ENCODE assay signal across 8 cellular contexts in the genomic region with DNA sequence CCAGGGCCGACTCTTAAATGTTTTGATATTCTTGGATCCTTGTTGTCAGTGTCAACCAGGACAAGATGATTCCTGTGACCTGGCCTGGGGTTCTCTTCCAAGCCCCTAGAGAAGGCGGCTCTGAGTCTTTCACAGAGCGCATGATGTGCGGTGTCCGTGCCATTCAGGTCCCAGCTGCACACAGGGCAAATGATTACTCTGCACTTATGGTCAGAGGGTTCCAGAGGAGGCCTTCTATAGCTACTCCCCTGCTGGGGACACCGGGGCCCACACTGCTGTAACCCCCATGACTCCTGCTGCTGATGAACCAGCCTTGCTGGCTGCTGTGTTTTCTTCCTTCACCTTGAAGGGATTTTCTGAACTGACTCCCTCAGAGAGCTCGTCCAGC. TPM values are rescaled to one million over a fixed set of nuclear protein-coding genes. Genes with fewer than 3 reads are reported as not detected.
A peak's percentile ranks its signal among the peaks of the same experiment; 100 is the strongest.
DNase-seq lines count a peak whose midpoint lies in the region; ATAC-seq, FAIRE-seq and TF ChIP-seq lines count a peak whose summit lies in the region.

No MANE protein-coding gene starts in this region.

- H3K4me1 ChIP-seq in GM23248 (ENCODE audit: insufficient read depth) = no peaks in the 10 kb centered on the region
- peaks cover 0 to 46% (median 0%) of the 10 kb centered on the region in 4 donors for H3K4me1 ChIP-seq in Peyer's patch
- peaks cover 62% of the 10 kb centered on the region for H3K4me1 ChIP-seq in foreskin keratinocyte
- peaks cover 3% of the 10 kb centered on the region for H3K4me1 ChIP-seq in prostate gland (replicated peaks)
- H3K4me1 ChIP-seq in Karpas-422 (ENCODE audit: low read length) = no peaks in the 10 kb centered on the region

- no peaks in the 10 kb centered on the region for H3K36me3 ChIP-seq in GM23248 (ENCODE audit: low read depth)
- no peaks in the 10 kb centered on the region for H3K36me3 ChIP-seq in Peyer's patch
- no peaks in the 10 kb centered on the region for H3K36me3 ChIP-seq in prostate gland
- H3K36me3 ChIP-seq in Karpas-422 (ENCODE audit: insufficient read depth, low read length) = no peaks in the 10 kb centered on the region

- intact Hi-C loops in prostate gland (cut with DNase I) = loop anchor here (5.0 to 10.0 kb wide), 2 partner anchors 41 to 74 kb away; no protein-coding TSS in a partner anchor

- no peak for FAIRE-seq in GM12891 (lab: Jason Lieb, UNC)

- H3K9me2 ChIP-seq in GM23248 (ENCODE audit: insufficient read depth) = no peaks in the 10 kb centered on the region
- no peaks in the 10 kb centered on the region for H3K9me2 ChIP-seq in Karpas-422 (replicated peaks; ENCODE audit: insufficient read depth, low read length)

- no peaks in the 10 kb centered on the region for H3K9me3 ChIP-seq in GM23248 (ENCODE audit: low read depth)
- H3K9me3 ChIP-seq in Peyer's patch = no peaks in the 10 kb centered on the region
- H3K9me3 ChIP-seq in prostate gland = no peaks in the 10 kb centered on the region
- no peaks in the 10 kb centered on the region for H3K9me3 ChIP-seq in Karpas-422 (ENCODE audit: low read length)

- 69 to 70% methylated on average over 7 of the region's 7 CpGs for WGBS in GM23248 (ENCODE audit: low coverage in 1 of 2, low lambda C conversion rate in 2 of 2, missing lambda C conversion rate in 2 of 2), 2 experiments
- 45% methylated on average over 7 of the region's 7 CpGs for WGBS in prostate gland

- ATAC-seq in foreskin keratinocyte (no peak), HG03135 (IDR thresholded peaks at IDR 0.05; ENCODE audit: unreplicated experiment) (no peak)

- H3K27ac ChIP-seq in GM23248 = no peak overlapping the region
- peak overlapping the region in 3 of 4 donors; percentile 72 to 90 (median 83) for H3K27ac ChIP-seq in Peyer's patch
- peak overlapping the region; percentile 93 for H3K27ac ChIP-seq in foreskin keratinocyte
- H3K27ac ChIP-seq in prostate gland = peak overlapping the region in 1 of 2 donors; percentile 87
- H3K27ac ChIP-seq in Karpas-422 (ENCODE audit: low read length) = no peak overlapping the region

- no peak for TF ChIP-seq POLR2A in Peyer's patch (IDR thresholded peaks at IDR 0.05)
- TF ChIP-seq POLR2A in prostate gland (IDR thresholded peaks at IDR 0.05) = no peak
- TF ChIP-seq POLR2A in GM12891 (IDR thresholded peaks at IDR 0.05; ENCODE audit: low read depth, low read length) = no peak

- TF ChIP-seq CTCF in Peyer's patch (IDR thresholded peaks at IDR 0.05) (no peak), foreskin keratinocyte (conservative IDR thresholded peaks at IDR 0.05) (no peak), prostate gland (IDR thresholded peaks at IDR 0.05) (no peak)

- H3K4me2 ChIP-seq in GM23248 (ENCODE audit: unreplicated experiment) (peak overlapping the region; percentile 86), Karpas-422 (ENCODE audit: low read depth, low read length, poor library complexity, severe bottlenecking) (no peak overlapping the region)

- peaks cover 3% of the 10 kb centered on the region; the same call in 1 of the 2 replicates for H3F3A ChIP-seq in GM23248 (ENCODE audit: insufficient read depth)

- H2AFZ ChIP-seq in GM23248 = peak overlapping the region; percentile 87; the same call in 1 of the 2 replicates
- H2AFZ ChIP-seq in Karpas-422 (ENCODE audit: low read length) = no peak overlapping the region

- H4K20me1 ChIP-seq in GM23248 (ENCODE audit: insufficient read depth) (no peaks in the 10 kb centered on the region), Karpas-422 (ENCODE audit: insufficient read depth, low read depth, low read length) (no peaks in the 10 kb centered on the region)

- peak overlapping the region; percentile 79 for H3K4me3 ChIP-seq in GM23248
- peak overlapping the region in 3 of 4 donors; percentile 57 to 89 (median 59) for H3K4me3 ChIP-seq in Peyer's patch
- peak overlapping the region; percentile 70 to 73 for H3K4me3 ChIP-seq in prostate gland
- no peak overlapping the region for H3K4me3 ChIP-seq in Karpas-422 (ENCODE audit: low read length)

- H3K27me3 ChIP-seq in GM23248 (replicated peaks; ENCODE audit: insufficient read depth) = no peaks in the 10 kb centered on the region
- no peaks in the 10 kb centered on the region for H3K27me3 ChIP-seq in Peyer's patch
- H3K27me3 ChIP-seq in foreskin keratinocyte = no peaks in the 10 kb centered on the region
- H3K27me3 ChIP-seq in prostate gland (replicated peaks; ENCODE audit: insufficient read depth) = no peaks in the 10 kb centered on the region
- no peaks in the 10 kb centered on the region for H3K27me3 ChIP-seq in Karpas-422 (ENCODE audit: low read length)

- peak overlapping the region; percentile 80; the same call in 1 of the 2 replicates for H3K9ac ChIP-seq in GM23248
- no peak overlapping the region for H3K9ac ChIP-seq in Karpas-422 (ENCODE audit: low read length)

- no peaks in the 10 kb centered on the region for H3K79me2 ChIP-seq in GM23248 (ENCODE audit: insufficient read depth)
- H3K79me2 ChIP-seq in Karpas-422 (ENCODE audit: low read length) = no peaks in the 10 kb centered on the region

- in situ Hi-C loops in GM23248 (cut with MboI) = no loop called here

- no peak for DNase-seq in GM23248
- peak in 1 of 3 donors; percentile 53 for DNase-seq in Peyer's patch
- no peak for DNase-seq in foreskin keratinocyte
- no peak for DNase-seq in prostate gland (ENCODE audit: low spot score)
- no peak for DNase-seq in GM12891 (ENCODE audit: insufficient read length, low spot score)
- no peak for DNase-seq in dedifferentiated amniotic fluid mesenchymal stem cell (ENCODE audit: extremely low spot score)
- no peak for DNase-seq in Karpas-422

TF ChIP-seq in GM12891, 5 proteins besides CTCF, POLR2A, EP300 and RAD21:
- TF ChIP-seq POU2F2 (IDR thresholded peaks at IDR 0.05; ENCODE audit: low read depth, low read length) (no peak), TAF1 (IDR thresholded peaks at IDR 0.05; ENCODE audit: low read depth, low read length) (no peak), SPI1 (IDR thresholded peaks at IDR 0.05; ENCODE audit: low read depth, low read length) (no peak), PAX5 (IDR thresholded peaks at IDR 0.05; ENCODE audit: insufficient read depth, low read length, severe bottlenecking) (no peak), POLR2AphosphoS5 (IDR thresholded peaks at IDR 0.05; ENCODE audit: low read depth, low read length) (no peak)

RNA-seq across cellular contexts. Expression of gene PTGFRN, which starts 1.4 kb away (rescaled TPM):
- total RNA-seq in GM23248 (2014; rRNA removed; shearing (Covaris generic)) = 25.7 and 27.6 TPM in 2 replicates
- polyA plus RNA-seq in GM23248 (2016; fragmentation: Nextera tagmentation; extraction: Ambion mirVana) (14.7 and 15.2 TPM in 2 replicates), foreskin keratinocyte (147 and 151 TPM in 2 replicates)
- total RNA-seq in Peyer's patch (10 to 100 TPM; 20.6 to 66.6 (median 54.3) TPM), foreskin keratinocyte (171 and 183 TPM in 2 replicates), prostate gland (10 to 100 TPM; 37.1 to 70.7 TPM)
- 0.01 TPM for polyA plus RNA-seq in GM12891 (2012; ENCODE audit: low read depth, missing spikeins)
- total RNA-seq in Karpas-422 (2014; rRNA removed; shearing (Covaris generic); ENCODE audit: low replicate concordance) = not detected in 2 replicates

Comparison
In these comparisons a context has a peak if more than half of its experiments do, and no peak if none do; other contexts are left out.
1. H3K27ac ChIP-seq: peak in Peyer's patch (3 of 4) and foreskin keratinocyte (single experiment); none in GM23248 (single experiment) and Karpas-422 (single experiment).
2. RNA of gene PTGFRN, which starts 1.4 kb away (total RNA-seq): 171 to 183 TPM in foreskin keratinocyte, 37.1 to 70.7 TPM in prostate gland, 20.6 to 66.6 TPM in Peyer's patch and 25.7 to 27.6 TPM in GM23248; not detected in Karpas-422; every median in the first group is over 10 times any median in the second.